8 cellular contexts compared by ENCODE assay signal in genomic region chr19:54430306-54431254, GRCh38. TPM values are rescaled to one million over a fixed set of nuclear protein-coding genes. Genes with fewer than 3 reads are reported as not detected.
DNase-seq lines count a peak whose midpoint lies in the region; ATAC-seq, FAIRE-seq and TF ChIP-seq lines count a peak whose summit lies in the region.

No MANE protein-coding gene starts in this region.

- TF ChIP-seq POLR2A in transverse colon (IDR thresholded peaks at IDR 0.05): no peak

- H3K4me3 Mint-ChIP-seq in natural killer cell: peak overlapping the region; percentile 15

- peaks cover 63% of the 10 kb centered on the region for H3K4me1 ChIP-seq in BLaER1
- H3K4me1 ChIP-seq in transverse colon: peaks cover 5 to 20% (median 13%) of the 10 kb centered on the region in 4 donors

- H3K27ac ChIP-seq in BLaER1 (0 out of 2 replicates have a peak overlapping the region, but pooled peaks have one; percentile 35), transverse colon (no peak overlapping the region)

- no peaks in the 10 kb centered on the region for H3K9me3 Mint-ChIP-seq in natural killer cell

- peak; percentile 73 for FAIRE-seq in HTR-8/SVneo (lab: Jason Lieb, UNC)

- DNase-seq in HTR-8/SVneo (ENCODE audit: insufficient read length, low spot score): peak; percentile 44
- DNase-seq in activated CD4-positive, alpha-beta T cell treated with anti-CD3 and anti-CD28 coated beads, Interleukin-2, amount 50 U/mL, for 4 hours: peak; percentile 35 to 38
- DNase-seq in epidermal melanocyte (ENCODE audit: insufficient read length, low spot score): peak; percentile 18
- DNase-seq in natural killer cell: no peak
- DNase-seq in transverse colon: peak; percentile 37
- DNase-seq in putamen (ENCODE audit: low spot score): no peak

- H3K36me3 Mint-ChIP-seq in natural killer cell: no peaks in the 10 kb centered on the region

- intact Hi-C loops in natural killer cell (cut with micrococcal nuclease) (no loop called here), transverse colon (cut with DNase I; ENCODE audit: low total_unique reads) (no loop called here)

- H3K4me3 ChIP-seq in BLaER1: peak overlapping the region; percentile 64
- H3K4me3 ChIP-seq in transverse colon: peak overlapping the region in 2 of 4 donors; percentile 12 to 31

- no peak for TF ChIP-seq CTCF in natural killer cell (IDR thresholded peaks at IDR 0.05)
- no peak for TF ChIP-seq CTCF in transverse colon (IDR thresholded peaks at IDR 0.05)

- 10% methylated on average over 23 of the region's 43 CpGs; no CpG with 5 or more reads in 1 of the 2 donors for WGBS in transverse colon (ENCODE audit: low coverage in 1 of 2), 2 donors

- no peaks in the 10 kb centered on the region for H3K27me3 ChIP-seq in BLaER1
- H3K27me3 ChIP-seq in transverse colon: peaks cover 59% of the 10 kb centered on the region

- no peak overlapping the region for H3K27ac Mint-ChIP-seq in natural killer cell

- H3K9me3 ChIP-seq in BLaER1: no peaks in the 10 kb centered on the region
- H3K9me3 ChIP-seq in transverse colon: no peaks in the 10 kb centered on the region

- in situ Hi-C loops in transverse colon (cut with MboI; ENCODE audit: low pct_ligation_motif_present in 1 of 4, low pct_unique_long_range_greater_than_20kb in 1 of 4, low sequenced_read_pairs in 3 of 4): no loop called here

- H3K4me1 Mint-ChIP-seq in natural killer cell: peaks cover 5 to 27% of the 10 kb centered on the region in 2 donors

- H3K36me3 ChIP-seq in BLaER1 (peaks cover 25% of the 10 kb centered on the region), transverse colon (no peaks in the 10 kb centered on the region)

- peak overlapping the region; percentile 89 for H3K4me2 ChIP-seq in BLaER1

- TF ChIP-seq EP300 in transverse colon (IDR thresholded peaks at IDR 0.05; ENCODE audit: low read depth): no peak

- H3K27me3 Mint-ChIP-seq in natural killer cell (ENCODE audit: low read depth in 2 of 2): peaks cover 0 to 15% of the 10 kb centered on the region in 2 donors

- peak; percentile 78 to 95 (median 89) for ATAC-seq in natural killer cell
- no peak for ATAC-seq in HG02870 (IDR thresholded peaks at IDR 0.05; ENCODE audit: unreplicated experiment)

- peaks cover 12% of the 10 kb centered on the region for H4K20me1 ChIP-seq in BLaER1

- H3K9ac ChIP-seq in BLaER1: peak overlapping the region; percentile 63

RNA-seq across cellular contexts. Expression of gene TTYH1, which starts 15.3 kb away (rescaled TPM):
- total RNA-seq in natural killer cell: under 1 TPM; 0.59 to 0.84 (median 0.65) TPM
- 1 to 10 TPM; 1.1 to 7.5 (median 3.0) TPM for total RNA-seq in transverse colon

RNA-seq across cellular contexts. Expression of gene LENG8, which starts 18.4 kb away (rescaled TPM):
- 100 to 1,000 TPM; 479 to 563 (median 507) TPM for total RNA-seq in natural killer cell
- total RNA-seq in transverse colon: 1,000 to 10,000 TPM in 1 of 4 donors, 100 to 1,000 TPM in 3; 194 to 1,037 (median 566) TPM

RNA-seq across cellular contexts. Expression of gene LENG9, which starts 33.0 kb away (rescaled TPM):
- total RNA-seq in natural killer cell (1 to 10 TPM; 3.2 to 5.6 (median 4.3) TPM), transverse colon (10 to 100 TPM in 3 of 4 donors, 1 to 10 TPM in 1; 1.1 to 16.5 (median 12.3) TPM)

RNA-seq across cellular contexts. Expression of gene CDC42EP5, which starts 42.5 kb away (rescaled TPM):
- total RNA-seq in natural killer cell (not detected), transverse colon (100 to 1,000 TPM; 210 to 231 (median 214) TPM)

Comparison
In these comparisons a context has a peak if more than half of its experiments do, and no peak if none do; other contexts are left out.
1. DNase-seq: peak in HTR-8/SVneo (single experiment), activated CD4-positive, alpha-beta T cell treated with anti-CD3 and anti-CD28 coated beads, Interleukin-2, amount 50 U/mL, for 4 hours (2 of 2), epidermal melanocyte (single experiment) and transverse colon (single experiment); none in natural killer cell (single experiment) and putamen (single experiment).